Comparison of ENCODE assay signal across 11 cellular contexts in the genomic region with DNA sequence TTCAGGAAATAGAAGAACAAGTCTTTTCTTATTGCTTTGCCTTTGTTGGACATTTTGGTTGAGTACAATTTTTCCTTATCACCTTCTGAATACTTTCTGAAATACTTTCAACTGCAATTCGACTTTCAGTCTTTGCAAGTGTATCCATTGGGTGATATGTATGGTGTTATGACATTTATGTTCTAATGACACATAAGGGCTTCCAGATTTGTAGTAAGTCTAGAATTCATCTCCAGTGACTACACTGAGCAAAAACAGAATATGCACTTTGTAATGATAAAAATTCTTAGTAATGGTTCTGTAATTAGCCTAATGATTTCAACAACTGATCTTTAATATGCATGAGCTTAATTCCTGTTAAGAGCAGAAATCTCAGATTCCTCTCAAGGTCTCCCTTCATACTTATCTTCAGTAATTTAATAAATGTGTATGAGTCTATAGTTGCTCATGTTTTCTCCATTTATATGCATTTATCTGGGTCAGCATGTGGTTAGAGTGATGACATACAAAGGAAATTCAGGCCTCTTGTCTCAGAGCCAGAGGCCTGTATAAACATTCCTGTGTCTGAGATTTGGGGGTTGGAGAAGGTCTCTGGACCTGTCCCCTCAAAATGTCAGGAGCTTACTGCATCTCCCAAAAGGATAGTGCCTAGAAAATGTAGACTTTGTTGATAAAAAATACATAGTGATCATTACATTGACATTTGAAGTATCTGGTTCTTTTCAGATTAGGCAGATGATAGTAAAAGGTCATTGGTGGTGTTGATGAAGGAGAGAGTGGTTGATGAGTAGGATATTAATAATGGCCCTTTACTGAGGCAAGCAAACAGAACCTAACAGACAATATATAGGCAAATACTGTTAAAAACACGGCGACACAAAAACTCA.
DNase-seq lines count a peak whose midpoint lies in the region; TF ChIP-seq lines count a peak whose summit lies in the region.
"Had no signal": no experiment of that assay in that cellular context is flagged by ENCODE, and none has a peak within 500 bp of the region (broad histone marks: within the 10 kb centered on the region; RNA-seq: fewer than 3 reads in every experiment).

No MANE protein-coding gene starts in this region.

- no peak overlapping the region for H3K9ac ChIP-seq in mucosa of rectum (ENCODE audit: low read depth in 1 of 2, low read length in 2 of 2)

- H3K27me3 ChIP-seq in mucosa of rectum (ENCODE audit: control insufficient read depth in 2 of 2, insufficient read depth in 2 of 2, low read length in 2 of 2): no peaks in the 10 kb centered on the region

- no peaks in the 10 kb centered on the region for H3K36me3 ChIP-seq in mucosa of rectum (ENCODE audit: control insufficient read depth in 2 of 2, insufficient read depth in 2 of 2, low read length in 2 of 2)
- H3K36me3 ChIP-seq: prostate gland had no signal

- peak overlapping the region; percentile 19 to 26 for H3K27ac ChIP-seq in mucosa of rectum (ENCODE audit: low read depth in 2 of 2, low read length in 2 of 2)
- H3K27ac ChIP-seq: prostate gland had no signal

- TF ChIP-seq POLR2A in lower leg skin (IDR thresholded peaks at IDR 0.05): no peak

- H3K4me1 ChIP-seq in mucosa of rectum (ENCODE audit: control insufficient read depth in 2 of 2, insufficient read depth in 2 of 2, low read length in 2 of 2): peaks cover 0 to 5% of the 10 kb centered on the region in 2 donors
- H3K4me1 ChIP-seq: prostate gland had no signal

- 91 to 95% methylated on average over 3 of the region's 3 CpGs for WGBS in lower leg skin, 2 donors

- TF ChIP-seq CTCF in lower leg skin (IDR thresholded peaks at IDR 0.05): no peak

- no peaks in the 10 kb centered on the region for H3K9me3 ChIP-seq in mucosa of rectum (ENCODE audit: control insufficient read depth in 2 of 2, low read length in 2 of 2)
- H3K9me3 ChIP-seq: prostate gland had no signal

- peak; percentile 16 for DNase-seq in AG20443 (ENCODE audit: low spot score)
- DNase-seq in M059J (ENCODE audit: low read depth): peak; percentile 65
- peak; percentile 30 for DNase-seq in dermis blood vessel endothelial cell
- no peak for DNase-seq in COR-L47 (lab: John Stamatoyannopoulos, UW)
- DNase-seq in RPMI8226: no peak
- DNase-seq in lower leg skin (ENCODE audit: low spot score in 2 of 2): no peak
- no peak for DNase-seq in activated CD4-positive, alpha-beta T cell treated with anti-CD3 and anti-CD28 coated beads, Interleukin-2, amount 50 U/mL, for 48 hours
- DNase-seq: H7, NCI-H1105 had no signal

- intact Hi-C loops in lower leg skin (cut with DNase I; ENCODE audit: low total_unique reads): no loop called here

- H3K4me3 ChIP-seq in mucosa of rectum (ENCODE audit: low read length in 2 of 2) (no peak overlapping the region), lower leg skin (ENCODE audit: low read depth, poor library complexity, severe bottlenecking) (no peak overlapping the region)
- H3K4me3 ChIP-seq: prostate gland had no signal

Comparison
In these comparisons a context has a peak if more than half of its experiments do, and no peak if none do; other contexts are left out.
1. DNase-seq: peak in AG20443 (single experiment), M059J (single experiment) and dermis blood vessel endothelial cell (single experiment); none in COR-L47 (single experiment), RPMI8226 (single experiment), lower leg skin (0 of 2) and activated CD4-positive, alpha-beta T cell treated with anti-CD3 and anti-CD28 coated beads, Interleukin-2, amount 50 U/mL, for 48 hours (0 of 2).